ENCODE assay signal across 8 cellular contexts in genomic region chr14:22084393-22085281, GRCh38.
A peak's percentile ranks its signal among the peaks of the same experiment; 100 is the strongest.
DNase-seq lines count a peak whose midpoint lies in the region; ATAC-seq and TF ChIP-seq lines count a peak whose summit lies in the region.

No MANE protein-coding gene starts in this region.

- H3K4me1 Mint-ChIP-seq in stimulated activated effector memory CD8-positive, alpha-beta T cell treated with anti-CD3 and anti-CD28 coated beads, Interleukin-12 subunit alpha, Interleukin-12 subunit beta, amount 100 ng/mL, for 72 hours: no peaks in the 10 kb centered on the region

- TF ChIP-seq CTCF in KMS-11 (conservative IDR thresholded peaks at IDR 0.05; ENCODE audit: low read depth, low read length) (peak; percentile 75), SU-DHL-6 (IDR thresholded peaks at IDR 0.05; ENCODE audit: insufficient read depth, low read length, poor library complexity, severe bottlenecking) (peak; percentile 36), epithelial cell of proximal tubule (conservative IDR thresholded peaks at IDR 0.05; ENCODE audit: low read depth, low read length) (peak; percentile 69), neural cell (IDR thresholded peaks at IDR 0.05; ENCODE audit: poor library complexity, severe bottlenecking) (peak; percentile 71)

- H3K4me3 ChIP-seq in KMS-11 (IDR thresholded peaks at IDR 0.05; ENCODE audit: insufficient read depth, low read depth, low read length): no peak overlapping the region
- H3K4me3 ChIP-seq in SU-DHL-6 (ENCODE audit: insufficient read depth, low read length, poor library complexity, severe bottlenecking): no peak overlapping the region
- no peak overlapping the region for H3K4me3 ChIP-seq in epithelial cell of proximal tubule (ENCODE audit: low read depth, low read length)
- no peak overlapping the region for H3K4me3 ChIP-seq in neural cell (ENCODE audit: low read length)

- H3K9me3 Mint-ChIP-seq in stimulated activated effector memory CD8-positive, alpha-beta T cell treated with anti-CD3 and anti-CD28 coated beads, Interleukin-12 subunit alpha, Interleukin-12 subunit beta, amount 100 ng/mL, for 72 hours: no peaks in the 10 kb centered on the region

- no peaks in the 10 kb centered on the region for H3K4me1 ChIP-seq in KMS-11 (ENCODE audit: low read depth, poor library complexity, severe bottlenecking)

- intact Hi-C loops in Right ventricle myocardium inferior (cut with DNase I) (loop anchor here (1.0 to 2.0 kb wide), 2 partner anchors 16 to 19 kb away; no protein-coding TSS in a partner anchor), cardiac septum (cut with DNase I) (no loop called here)

- no peak overlapping the region for H3K27ac Mint-ChIP-seq in stimulated activated effector memory CD8-positive, alpha-beta T cell treated with anti-CD3 and anti-CD28 coated beads, Interleukin-12 subunit alpha, Interleukin-12 subunit beta, amount 100 ng/mL, for 72 hours

- no peaks in the 10 kb centered on the region for H3K36me3 ChIP-seq in KMS-11 (ENCODE audit: insufficient read depth)
- H3K36me3 ChIP-seq in SU-DHL-6 (ENCODE audit: low read length): no peaks in the 10 kb centered on the region
- H3K36me3 ChIP-seq in neural cell (ENCODE audit: insufficient read depth, low read length): no peaks in the 10 kb centered on the region

- peak; percentile 49 for TF ChIP-seq RAD21 in neural cell (conservative IDR thresholded peaks at IDR 0.05)

- no peaks in the 10 kb centered on the region for H3K27me3 ChIP-seq in KMS-11 (ENCODE audit: insufficient read depth, low read depth)
- no peaks in the 10 kb centered on the region for H3K27me3 ChIP-seq in SU-DHL-6 (ENCODE audit: low read length)
- no peaks in the 10 kb centered on the region for H3K27me3 ChIP-seq in neural cell (ENCODE audit: insufficient read depth, low read depth, low read length)

- H3K4me2 ChIP-seq in KMS-11: no peak overlapping the region
- no peak overlapping the region for H3K4me2 ChIP-seq in SU-DHL-6 (ENCODE audit: low read depth, low read length, poor library complexity, severe bottlenecking)
- H3K4me2 ChIP-seq in neural cell (ENCODE audit: low read length): no peak overlapping the region

- H4K20me1 ChIP-seq in KMS-11 (ENCODE audit: insufficient read depth) (no peaks in the 10 kb centered on the region), SU-DHL-6 (ENCODE audit: low read depth, low read length) (no peaks in the 10 kb centered on the region), neural cell (ENCODE audit: insufficient read depth) (no peaks in the 10 kb centered on the region)

- no peak overlapping the region for H3K9ac ChIP-seq in KMS-11
- no peak overlapping the region for H3K9ac ChIP-seq in SU-DHL-6 (ENCODE audit: low read length)
- no peak overlapping the region for H3K9ac ChIP-seq in neural cell (ENCODE audit: low read length)

- no peak for TF ChIP-seq EP300 in neural cell (conservative IDR thresholded peaks at IDR 0.05; ENCODE audit: poor library complexity, severe bottlenecking)

- no peaks in the 10 kb centered on the region for H3K9me2 ChIP-seq in SU-DHL-6 (replicated peaks; ENCODE audit: insufficient read depth, low read length)
- H3K9me2 ChIP-seq in neural cell (ENCODE audit: insufficient read depth, low read length): no peaks in the 10 kb centered on the region

- ATAC-seq in Right ventricle myocardium inferior: peak; percentile 55
- no peak for ATAC-seq in stimulated activated effector memory CD8-positive, alpha-beta T cell treated with anti-CD3 and anti-CD28 coated beads, Interleukin-12 subunit alpha, Interleukin-12 subunit beta, amount 100 ng/mL, for 72 hours

- H3K4me3 Mint-ChIP-seq in stimulated activated effector memory CD8-positive, alpha-beta T cell treated with anti-CD3 and anti-CD28 coated beads, Interleukin-12 subunit alpha, Interleukin-12 subunit beta, amount 100 ng/mL, for 72 hours: no peak overlapping the region

- DNase-seq in Right ventricle myocardium inferior (ENCODE audit: missing footprints): no peak
- no peak for DNase-seq in cardiac septum (ENCODE audit: low spot score)
- peak; percentile 9 for DNase-seq in epithelial cell of proximal tubule (ENCODE audit: low read depth)
- DNase-seq in stimulated activated effector memory CD8-positive, alpha-beta T cell treated with anti-CD3 and anti-CD28 coated beads, Interleukin-12 subunit alpha, Interleukin-12 subunit beta, amount 100 ng/mL, for 72 hours (ENCODE audit: low spot score in 2 of 2): no peak
- no peak for DNase-seq in stimulated activated CD4-positive, alpha-beta T cell treated with anti-CD3 and anti-CD28 coated beads, Interleukin-1b, Interleukin-23, amount 100 ng/mL, for 48 hours

- H3K9me3 ChIP-seq in SU-DHL-6 (ENCODE audit: insufficient read depth, low read length) (no peaks in the 10 kb centered on the region), neural cell (ENCODE audit: low read length) (no peaks in the 10 kb centered on the region)

- H2AFZ ChIP-seq in KMS-11 (ENCODE audit: low read depth): no peak overlapping the region
- no peak overlapping the region for H2AFZ ChIP-seq in SU-DHL-6 (ENCODE audit: low read depth, low read length, severe bottlenecking)
- H2AFZ ChIP-seq in neural cell (ENCODE audit: low read depth, low read length): no peak overlapping the region

- no peaks in the 10 kb centered on the region for H3K36me3 Mint-ChIP-seq in stimulated activated effector memory CD8-positive, alpha-beta T cell treated with anti-CD3 and anti-CD28 coated beads, Interleukin-12 subunit alpha, Interleukin-12 subunit beta, amount 100 ng/mL, for 72 hours

- H3K27ac ChIP-seq in KMS-11 (no peak overlapping the region), SU-DHL-6 (ENCODE audit: low read depth, low read length) (no peak overlapping the region), neural cell (ENCODE audit: low read length) (no peak overlapping the region)

- H3K79me2 ChIP-seq in KMS-11 (ENCODE audit: insufficient read depth, low read depth) (no peaks in the 10 kb centered on the region), SU-DHL-6 (ENCODE audit: insufficient read depth, low read length) (no peaks in the 10 kb centered on the region), neural cell (replicated peaks; ENCODE audit: insufficient read depth, low read length) (no peaks in the 10 kb centered on the region)

- no peaks in the 10 kb centered on the region for H3F3A ChIP-seq in SU-DHL-6 (ENCODE audit: insufficient read depth)
- no peaks in the 10 kb centered on the region for H3F3A ChIP-seq in neural cell (ENCODE audit: insufficient read depth, low read length, poor library complexity, severe bottlenecking)

TF ChIP-seq in neural cell, 6 proteins besides CTCF, POLR2A, EP300 and RAD21:
- peak; percentile 54 for TF ChIP-seq SMC3 (conservative IDR thresholded peaks at IDR 0.05; ENCODE audit: poor library complexity)
- no peak for TF ChIP-seq REST (IDR thresholded peaks at IDR 0.05; ENCODE audit: borderline replicate concordance)
